In genomic region chr5:41145306-41145705, GRCh38 we compare ENCODE assay signal across 20 cellular contexts.
A peak's percentile ranks its signal among the peaks of the same experiment; 100 is the strongest.
DNase-seq lines count a peak whose midpoint lies in the region; ATAC-seq, FAIRE-seq and TF ChIP-seq lines count a peak whose summit lies in the region.
"Had no signal": no experiment of that assay in that cellular context is flagged by ENCODE, and none has a peak within 500 bp of the region (broad histone marks: within the 10 kb centered on the region; RNA-seq: fewer than 3 reads in every experiment).

No MANE protein-coding gene starts in this region.

- H3K4me3 ChIP-seq in HepG2 (replicated peaks in 1 of 3; ENCODE audit: insufficient read depth in 1 of 3, low read depth in 2 of 3, low read length in 3 of 3) (no peak overlapping the region), right lobe of liver (no peak overlapping the region), PC-3 (ENCODE audit: low read length) (no peak overlapping the region), breast epithelium (no peak overlapping the region)
- H3K4me3 ChIP-seq: BLaER1 had no signal

- H3K36me3 ChIP-seq in HepG2 (replicated peaks in 1 of 2; ENCODE audit: control insufficient read depth in 1 of 2, insufficient read depth in 2 of 2, low read length in 2 of 2) (no peaks in the 10 kb centered on the region), right lobe of liver (peaks cover 0 to 64% (median 33%) of the 10 kb centered on the region in 4 donors), PC-3 (ENCODE audit: low read depth, low read length) (no peaks in the 10 kb centered on the region), breast epithelium (no peaks in the 10 kb centered on the region)
- H3K36me3 ChIP-seq: BE2C, BLaER1 had no signal

- CTCF ChIA-PET in HepG2 (lab: Yijun Ruan, JAX; ENCODE audit: low intra/inter-chr PET ratio, low total read pairs) = no interaction called here
- CTCF ChIA-PET in PC-3 (lab: Charles Lee) = no interaction called here

- H3K9me3 ChIP-seq in HepG2 (ENCODE audit: low read length) (no peaks in the 10 kb centered on the region), right lobe of liver (no peaks in the 10 kb centered on the region), PC-3 (ENCODE audit: low read length) (no peaks in the 10 kb centered on the region), breast epithelium (peaks cover 0 to under 1% of the 10 kb centered on the region in 2 donors)
- H3K9me3 ChIP-seq: BE2C, BLaER1 had no signal

- DNase-seq in HepG2 (ENCODE audit: low spot score) (no peak), right lobe of liver (no peak), PC-3 (peak; percentile 16), breast epithelium (ENCODE audit: low spot score in 2 of 2) (no peak), NCI-H82 treated with DMSO at 0.1 percent for 48 hours (lab: John Stamatoyannopoulos, UW; ENCODE audit: unreplicated experiment) (no peak)
- DNase-seq: ACHN; BE2C; C1 segment of cervical spinal cord; CD4-positive, alpha-beta memory T cell; CD4-positive, CD25-positive, alpha-beta regulatory T cell; CD8-positive, alpha-beta memory T cell; COR-L47; DMS79 treated with DMSO at 0.1 percent for 48 hours; GF-D8 had no signal

- no peak overlapping the region for H2AFZ ChIP-seq in HepG2 (ENCODE audit: low read length)
- no peak overlapping the region for H2AFZ ChIP-seq in PC-3 (ENCODE audit: low read length)

- BruUV-seq in HepG2 (replicated peaks; lab: Mats Ljungman, UMichigan) = no TSS peak
- BruUV-seq in PC-3 (replicated peaks; lab: Mats Ljungman, UMichigan) = no TSS peak

- TF ChIP-seq CTCF in HepG2 (CRISPR knock-in tag; IDR thresholded peaks at IDR 0.05) (no peak), right lobe of liver (IDR thresholded peaks at IDR 0.05) (no peak), PC-3 (conservative IDR thresholded peaks at IDR 0.05; ENCODE audit: low read depth, low read length) (no peak), breast epithelium (IDR thresholded peaks at IDR 0.05) (no peak)

- FAIRE-seq in HepG2 (lab: Jason Lieb, UNC) = no peak
- FAIRE-seq: D721Med, G401.6, GM12891, GM19239 had no signal

- intact Hi-C loops in HepG2 (cut with micrococcal nuclease; ENCODE audit: unreplicated experiment) (no loop called here), right lobe of liver (cut with DNase I) (no loop called here), PC-3 (cut with micrococcal nuclease) (no loop called here), breast epithelium (cut with DNase I; ENCODE audit: low total_unique reads) (no loop called here)

- H3K4me2 ChIP-seq in HepG2 (ENCODE audit: low read depth, low read length) = no peak overlapping the region
- H3K4me2 ChIP-seq in PC-3 (ENCODE audit: low read length) = no peak overlapping the region
- H3K4me2 ChIP-seq: BLaER1 had no signal

- H3K4me1 ChIP-seq in HepG2 (ENCODE audit: insufficient read depth, low read length) (no peaks in the 10 kb centered on the region), right lobe of liver (no peaks in the 10 kb centered on the region), PC-3 (ENCODE audit: insufficient read depth, low read length) (no peaks in the 10 kb centered on the region), breast epithelium (no peaks in the 10 kb centered on the region)
- H3K4me1 ChIP-seq: BLaER1 had no signal

- H3K9ac ChIP-seq in HepG2 (ENCODE audit: insufficient read depth, low read depth, low read length) = no peak overlapping the region
- H3K9ac ChIP-seq in PC-3 (ENCODE audit: low read length) = no peak overlapping the region
- H3K9ac ChIP-seq: BLaER1 had no signal

- no peak overlapping the region for H3K27ac ChIP-seq in HepG2 (ENCODE audit: extremely low read length, insufficient read depth, low read length)
- H3K27ac ChIP-seq in right lobe of liver = no peak overlapping the region
- H3K27ac ChIP-seq in PC-3 (ENCODE audit: low read length) = no peak overlapping the region
- no peak overlapping the region for H3K27ac ChIP-seq in breast epithelium
- H3K27ac ChIP-seq: 22Rv1, BLaER1 had no signal

- H3K27me3 ChIP-seq in HepG2 (ENCODE audit: control insufficient read depth in 1 of 2, insufficient read depth in 2 of 2, low read length in 2 of 2) = no peaks in the 10 kb centered on the region
- no peaks in the 10 kb centered on the region for H3K27me3 ChIP-seq in right lobe of liver
- H3K27me3 ChIP-seq in PC-3 (ENCODE audit: low read length) = no peaks in the 10 kb centered on the region
- H3K27me3 ChIP-seq in breast epithelium = no peaks in the 10 kb centered on the region
- H3K27me3 ChIP-seq: BE2C, BLaER1 had no signal

- TF ChIP-seq EP300 in HepG2 (IDR thresholded peaks at IDR 0.05; ENCODE audit: low read depth in 2 of 2, low read length in 2 of 2) (no peak), HepG2 (CRISPR knock-in tag; IDR thresholded peaks at IDR 0.05; ENCODE audit: borderline replicate concordance) (no peak)

- TF ChIP-seq RAD21 in HepG2 (CRISPR knock-in tag; IDR thresholded peaks at IDR 0.05) = no peak

- TF ChIP-seq POLR2A in HepG2 (IDR thresholded peaks at IDR 0.05; ENCODE audit: insufficient read depth in 1 of 2, low read depth in 2 of 2, low read length in 2 of 2) = no peak
- no peak for TF ChIP-seq POLR2A in right lobe of liver (IDR thresholded peaks at IDR 0.05)
- no peak for TF ChIP-seq POLR2A in breast epithelium (IDR thresholded peaks at IDR 0.05)

- 63% methylated on average over 5 of the region's 5 CpGs for WGBS in HepG2 (ENCODE audit: low lambda C conversion rate)
- 96% methylated on average over 5 of the region's 5 CpGs for WGBS in right lobe of liver (ENCODE audit: insufficient coverage, low coverage, low lambda C conversion rate, missing lambda C conversion rate)

- H3K9me2 ChIP-seq in PC-3 (replicated peaks; ENCODE audit: low read length) = no peaks in the 10 kb centered on the region

- ATAC-seq in HepG2 (no peak), right lobe of liver (no peak), PC-3 (no peak)

- H4K20me1 ChIP-seq in HepG2 (ENCODE audit: insufficient read depth, low read length) (no peaks in the 10 kb centered on the region), PC-3 (ENCODE audit: low read length) (no peaks in the 10 kb centered on the region)
- H4K20me1 ChIP-seq: BLaER1 had no signal

- in situ Hi-C loops in HepG2 (cut with HindIII; ENCODE audit: extremely low pct_ligation_motif_present, low pct_unique_long_range_greater_than_20kb) = no loop called here

- H3K79me2 ChIP-seq in HepG2 (ENCODE audit: insufficient read depth, low read length) = no peaks in the 10 kb centered on the region
- H3K79me2 ChIP-seq in PC-3 (ENCODE audit: low read length) = no peaks in the 10 kb centered on the region

- no peaks in the 10 kb centered on the region for H3F3A ChIP-seq in PC-3 (ENCODE audit: low read length, unreplicated experiment)

- POLR2A ChIA-PET in HepG2 (lab: Yijun Ruan, JAX) (no interaction called here), PC-3 (lab: Charles Lee; ENCODE audit: unreplicated experiment) (no interaction called here)

TF ChIP-seq in HepG2, 621 proteins besides CTCF, POLR2A, EP300 and RAD21:
- TF ChIP-seq ZNF713 (CRISPR knock-in tag; IDR thresholded peaks at IDR 0.05) (no peak), PITX1 (CRISPR knock-in tag; IDR thresholded peaks at IDR 0.05) (no peak), MAFF (IDR thresholded peaks at IDR 0.05; ENCODE audit: low read depth, low read length) (peak; percentile 52), ZNF451 (CRISPR knock-in tag; IDR thresholded peaks at IDR 0.05) (no peak), HMG20B (CRISPR knock-in tag; conservative IDR thresholded peaks at IDR 0.05) (no peak), MAFK (conservative IDR thresholded peaks at IDR 0.05 in 1 of 2, IDR thresholded peaks at IDR 0.05 in 1 of 2; ENCODE audit: low read length in 2 of 2) (peak; percentile 43 to 78; a peak in 3 of 4 replicates), RBM39 (IDR thresholded peaks at IDR 0.05; ENCODE audit: low read depth, low read length, poor library complexity, severe bottlenecking) (no peak), CBX1 (IDR thresholded peaks at IDR 0.05; ENCODE audit: low read depth) (no peak), ZNF430 (CRISPR knock-in tag; IDR thresholded peaks at IDR 0.05) (no peak), PCBP2 (optimal IDR thresholded peaks at IDR 0.05; ENCODE audit: low read depth, low read length, poor library complexity, severe bottlenecking) (no peak)
